In the genomic region with DNA sequence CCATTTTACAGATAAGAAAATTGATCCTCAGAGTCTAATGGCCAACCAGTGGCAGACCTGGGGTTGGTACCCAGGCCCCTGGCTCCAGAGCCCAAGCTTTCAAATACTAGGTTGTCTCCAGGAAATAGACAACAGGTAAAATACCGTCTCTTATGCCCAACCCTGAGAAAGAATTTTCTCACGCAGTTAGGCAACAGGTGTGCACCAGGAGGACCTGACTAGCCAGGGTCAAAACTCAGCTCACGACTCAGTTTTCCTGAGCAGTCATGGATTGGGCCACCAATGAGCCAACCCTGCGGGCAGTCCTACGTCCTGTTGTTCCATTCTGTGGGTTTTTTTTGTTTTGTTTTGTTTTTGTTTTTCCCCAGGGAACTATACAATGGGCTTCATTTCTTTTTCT, we compare ENCODE assay signal across 29 cellular contexts.
"Had no signal": no experiment of that assay in that cellular context is flagged by ENCODE, and none has a peak within 500 bp of the region (broad histone marks: within the 10 kb centered on the region; RNA-seq: fewer than 3 reads in every experiment).

No MANE protein-coding gene starts in this region.

- DNase-seq: activated CD4-positive, alpha-beta memory T cell treated with anti-CD3 and anti-CD28 coated beads, Interleukin-2, amount 10 ng/mL, durations not matched to agents 7 days and 5 days; activated CD4-positive, alpha-beta T cell treated with anti-CD3 and anti-CD28 coated beads for 48 hours; activated CD8-positive, alpha-beta memory T cell treated with anti-CD3 and anti-CD28 coated beads, Interleukin-2, amount 50 U/mL, for 48 hours; activated gamma-delta T cell treated with Interleukin-2 at 50 U/mL for 16 hours; activated naive CD4-positive, alpha-beta T cell treated with anti-CD3 and anti-CD28 coated beads, Interleukin-2, amount 50 U/mL, for 16 hours; activated T-cell treated with anti-CD3 and anti-CD28 coated beads, Interleukin-2, amount 50 U/mL, for 4 hours; anterior cingulate cortex; cortex of kidney; effector memory CD8-positive, alpha-beta T cell; foreskin keratinocyte; heart right ventricle; kidney glomerular epithelial cell; mesendoderm; posterior cingulate gyrus; stimulated activated naive B cell treated with anti-CD40 and anti-IgM and Interleukin-4, amounts not matched to agents 10 μg/mL and 1 μg/mL and 100 μg/mL, for 72 hours; stomach; T-helper 9 cell; thyroid gland; WERI-Rb-1 had no signal

- ATAC-seq: activated CD4-positive, CD25-positive, alpha-beta regulatory T cell treated with anti-CD3 and anti-CD28 coated beads, Interleukin-2, amount 50 U/mL, for 24 hours; activated T-cell treated with anti-CD3 and anti-CD28 coated beads, Interleukin-2, amount 50 U/mL, for 4 hours; activated T-helper 17 cell treated with anti-CD3 and anti-CD28 coated beads, Interleukin-2, amount 50 U/mL, for 72 hours; effector memory CD8-positive, alpha-beta T cell; foreskin keratinocyte; heart right ventricle; left lobe of liver; sciatic nerve; stimulated activated naive B cell treated with anti-CD40 and anti-IgM and Interleukin-4, amounts not matched to agents 10 μg/mL and 1 μg/mL and 100 μg/mL, for 72 hours had no signal

- H3K36me3 ChIP-seq: WERI-Rb-1 had no signal

- H3K4me1 ChIP-seq: foreskin keratinocyte had no signal

- H3K27me3 ChIP-seq: cardiac muscle cell, esophagus muscularis mucosa, foreskin keratinocyte, heart right ventricle, stomach, thyroid gland had no signal

- H3K4me3 Mint-ChIP-seq: activated CD4-positive, alpha-beta memory T cell treated with anti-CD3 and anti-CD28 coated beads, Interleukin-2, amount 10 ng/mL, durations not matched to agents 7 days and 5 days; activated T-cell treated with anti-CD3 and anti-CD28 coated beads, Interleukin-2, amount 50 U/mL, for 4 hours; activated T-helper 17 cell treated with anti-CD3 and anti-CD28 coated beads, Interleukin-2, amount 50 U/mL, for 72 hours; effector memory CD8-positive, alpha-beta T cell; nephron; stimulated activated naive B cell treated with anti-CD40 and anti-IgM and Interleukin-4, amounts not matched to agents 10 μg/mL and 1 μg/mL and 100 μg/mL, for 72 hours; T-helper 1 cell treated with Interleukin-12 subunit alpha and Interleukin-12 subunit beta and Interleukin-4 antibody, amounts not matched to agents 30 μg/mL and 1 μg/mL, for 36 hours had no signal

- H3K27ac Mint-ChIP-seq: activated CD4-positive, alpha-beta memory T cell treated with anti-CD3 and anti-CD28 coated beads, Interleukin-2, amount 10 ng/mL, durations not matched to agents 7 days and 5 days; nephron; T-helper 1 cell treated with Interleukin-12 subunit alpha and Interleukin-12 subunit beta and Interleukin-4 antibody, amounts not matched to agents 30 μg/mL and 1 μg/mL, for 36 hours had no signal

- H3K4me3 ChIP-seq: cardiac muscle cell, esophagus muscularis mucosa, heart right ventricle, lung, skin epidermis, stomach, thyroid gland had no signal

- H3K9me3 Mint-ChIP-seq: activated CD4-positive, alpha-beta memory T cell treated with anti-CD3 and anti-CD28 coated beads, Interleukin-2, amount 10 ng/mL, durations not matched to agents 7 days and 5 days; activated T-cell treated with anti-CD3 and anti-CD28 coated beads, Interleukin-2, amount 50 U/mL, for 4 hours; activated T-helper 17 cell treated with anti-CD3 and anti-CD28 coated beads, Interleukin-2, amount 50 U/mL, for 72 hours; effector memory CD8-positive, alpha-beta T cell; nephron; stimulated activated naive B cell treated with anti-CD40 and anti-IgM and Interleukin-4, amounts not matched to agents 10 μg/mL and 1 μg/mL and 100 μg/mL, for 72 hours; T-helper 1 cell treated with Interleukin-12 subunit alpha and Interleukin-12 subunit beta and Interleukin-4 antibody, amounts not matched to agents 30 μg/mL and 1 μg/mL, for 36 hours had no signal

- H3K9me3 ChIP-seq: esophagus muscularis mucosa, heart right ventricle, stomach, thyroid gland had no signal

- H3K27ac ChIP-seq: cardiac muscle cell, esophagus muscularis mucosa, foreskin keratinocyte, skin epidermis, thyroid gland, WERI-Rb-1 had no signal

- H3K27me3 Mint-ChIP-seq: activated CD4-positive, alpha-beta memory T cell treated with anti-CD3 and anti-CD28 coated beads, Interleukin-2, amount 10 ng/mL, durations not matched to agents 7 days and 5 days; activated T-helper 17 cell treated with anti-CD3 and anti-CD28 coated beads, Interleukin-2, amount 50 U/mL, for 72 hours; effector memory CD8-positive, alpha-beta T cell; stimulated activated naive B cell treated with anti-CD40 and anti-IgM and Interleukin-4, amounts not matched to agents 10 μg/mL and 1 μg/mL and 100 μg/mL, for 72 hours had no signal
